In the genomic region with DNA sequence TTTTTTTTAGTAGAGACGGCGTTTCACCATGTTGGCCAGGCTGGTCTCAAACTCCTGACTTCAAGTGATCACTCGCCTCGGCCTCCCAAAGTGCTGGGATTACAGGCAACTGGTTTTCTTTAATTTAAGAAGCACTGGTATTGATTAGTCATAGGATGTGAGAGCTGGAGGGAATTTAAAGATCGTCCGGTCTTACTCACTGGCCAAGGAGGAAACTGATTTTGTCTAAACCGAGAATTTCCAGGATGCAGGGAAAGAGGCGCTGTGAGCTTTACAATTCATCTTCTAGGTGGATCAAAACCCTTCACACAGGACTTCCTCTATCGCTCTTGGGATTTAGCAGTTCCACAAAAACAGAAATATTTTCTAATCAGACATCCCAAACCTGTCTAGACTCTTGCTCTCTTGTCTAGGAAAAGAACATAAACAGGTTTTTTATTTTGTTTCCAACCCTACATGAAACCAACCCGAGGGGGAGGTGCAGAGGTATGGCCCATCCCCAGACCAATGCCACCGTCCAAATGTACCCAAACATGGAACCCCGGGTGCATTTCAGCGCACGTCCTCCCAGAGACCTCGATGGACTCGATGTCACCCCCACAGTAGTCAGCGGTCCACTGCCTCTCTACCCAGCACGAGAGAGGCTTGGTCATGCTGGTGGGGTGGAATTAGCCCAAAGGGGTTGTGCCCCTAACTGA, we compare ENCODE assay signal across 2 cellular contexts.
TF ChIP-seq lines count a peak whose summit lies in the region.

No MANE protein-coding gene starts in this region.

TF ChIP-seq in GM23338, 12 proteins besides CTCF, POLR2A, EP300 and RAD21 (continues in another document):
- no peak for TF ChIP-seq ZNF114 (CRISPR knock-in tag; IDR thresholded peaks at IDR 0.05)
- no peak for TF ChIP-seq STAT1 (IDR thresholded peaks at IDR 0.05; ENCODE audit: unreplicated experiment)
- TF ChIP-seq EZH2phosphoT487 (IDR thresholded peaks at IDR 0.05; ENCODE audit: unreplicated experiment) = no peak
- TF ChIP-seq, protein P1, sequence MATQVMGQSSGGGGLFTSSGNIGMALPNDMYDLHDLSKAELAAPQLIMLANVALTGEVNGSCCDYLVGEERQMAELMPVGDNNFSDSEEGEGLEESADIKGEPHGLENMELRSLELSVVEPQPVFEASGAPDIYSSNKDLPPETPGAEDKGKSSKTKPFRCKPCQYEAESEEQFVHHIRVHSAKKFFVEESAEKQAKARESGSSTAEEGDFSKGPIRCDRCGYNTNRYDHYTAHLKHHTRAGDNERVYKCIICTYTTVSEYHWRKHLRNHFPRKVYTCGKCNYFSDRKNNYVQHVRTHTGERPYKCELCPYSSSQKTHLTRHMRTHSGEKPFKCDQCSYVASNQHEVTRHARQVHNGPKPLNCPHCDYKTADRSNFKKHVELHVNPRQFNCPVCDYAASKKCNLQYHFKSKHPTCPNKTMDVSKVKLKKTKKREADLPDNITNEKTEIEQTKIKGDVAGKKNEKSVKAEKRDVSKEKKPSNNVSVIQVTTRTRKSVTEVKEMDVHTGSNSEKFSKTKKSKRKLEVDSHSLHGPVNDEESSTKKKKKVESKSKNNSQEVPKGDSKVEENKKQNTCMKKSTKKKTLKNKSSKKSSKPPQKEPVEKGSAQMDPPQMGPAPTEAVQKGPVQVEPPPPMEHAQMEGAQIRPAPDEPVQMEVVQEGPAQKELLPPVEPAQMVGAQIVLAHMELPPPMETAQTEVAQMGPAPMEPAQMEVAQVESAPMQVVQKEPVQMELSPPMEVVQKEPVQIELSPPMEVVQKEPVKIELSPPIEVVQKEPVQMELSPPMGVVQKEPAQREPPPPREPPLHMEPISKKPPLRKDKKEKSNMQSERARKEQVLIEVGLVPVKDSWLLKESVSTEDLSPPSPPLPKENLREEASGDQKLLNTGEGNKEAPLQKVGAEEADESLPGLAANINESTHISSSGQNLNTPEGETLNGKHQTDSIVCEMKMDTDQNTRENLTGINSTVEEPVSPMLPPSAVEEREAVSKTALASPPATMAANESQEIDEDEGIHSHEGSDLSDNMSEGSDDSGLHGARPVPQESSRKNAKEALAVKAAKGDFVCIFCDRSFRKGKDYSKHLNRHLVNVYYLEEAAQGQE (IDR thresholded peaks at IDR 0.05; ENCODE audit: unreplicated experiment) = no peak
- TF ChIP-seq ZNF331 (CRISPR knock-in tag; IDR thresholded peaks at IDR 0.05; ENCODE audit: low read depth) = no peak
- TF ChIP-seq, protein P2, sequence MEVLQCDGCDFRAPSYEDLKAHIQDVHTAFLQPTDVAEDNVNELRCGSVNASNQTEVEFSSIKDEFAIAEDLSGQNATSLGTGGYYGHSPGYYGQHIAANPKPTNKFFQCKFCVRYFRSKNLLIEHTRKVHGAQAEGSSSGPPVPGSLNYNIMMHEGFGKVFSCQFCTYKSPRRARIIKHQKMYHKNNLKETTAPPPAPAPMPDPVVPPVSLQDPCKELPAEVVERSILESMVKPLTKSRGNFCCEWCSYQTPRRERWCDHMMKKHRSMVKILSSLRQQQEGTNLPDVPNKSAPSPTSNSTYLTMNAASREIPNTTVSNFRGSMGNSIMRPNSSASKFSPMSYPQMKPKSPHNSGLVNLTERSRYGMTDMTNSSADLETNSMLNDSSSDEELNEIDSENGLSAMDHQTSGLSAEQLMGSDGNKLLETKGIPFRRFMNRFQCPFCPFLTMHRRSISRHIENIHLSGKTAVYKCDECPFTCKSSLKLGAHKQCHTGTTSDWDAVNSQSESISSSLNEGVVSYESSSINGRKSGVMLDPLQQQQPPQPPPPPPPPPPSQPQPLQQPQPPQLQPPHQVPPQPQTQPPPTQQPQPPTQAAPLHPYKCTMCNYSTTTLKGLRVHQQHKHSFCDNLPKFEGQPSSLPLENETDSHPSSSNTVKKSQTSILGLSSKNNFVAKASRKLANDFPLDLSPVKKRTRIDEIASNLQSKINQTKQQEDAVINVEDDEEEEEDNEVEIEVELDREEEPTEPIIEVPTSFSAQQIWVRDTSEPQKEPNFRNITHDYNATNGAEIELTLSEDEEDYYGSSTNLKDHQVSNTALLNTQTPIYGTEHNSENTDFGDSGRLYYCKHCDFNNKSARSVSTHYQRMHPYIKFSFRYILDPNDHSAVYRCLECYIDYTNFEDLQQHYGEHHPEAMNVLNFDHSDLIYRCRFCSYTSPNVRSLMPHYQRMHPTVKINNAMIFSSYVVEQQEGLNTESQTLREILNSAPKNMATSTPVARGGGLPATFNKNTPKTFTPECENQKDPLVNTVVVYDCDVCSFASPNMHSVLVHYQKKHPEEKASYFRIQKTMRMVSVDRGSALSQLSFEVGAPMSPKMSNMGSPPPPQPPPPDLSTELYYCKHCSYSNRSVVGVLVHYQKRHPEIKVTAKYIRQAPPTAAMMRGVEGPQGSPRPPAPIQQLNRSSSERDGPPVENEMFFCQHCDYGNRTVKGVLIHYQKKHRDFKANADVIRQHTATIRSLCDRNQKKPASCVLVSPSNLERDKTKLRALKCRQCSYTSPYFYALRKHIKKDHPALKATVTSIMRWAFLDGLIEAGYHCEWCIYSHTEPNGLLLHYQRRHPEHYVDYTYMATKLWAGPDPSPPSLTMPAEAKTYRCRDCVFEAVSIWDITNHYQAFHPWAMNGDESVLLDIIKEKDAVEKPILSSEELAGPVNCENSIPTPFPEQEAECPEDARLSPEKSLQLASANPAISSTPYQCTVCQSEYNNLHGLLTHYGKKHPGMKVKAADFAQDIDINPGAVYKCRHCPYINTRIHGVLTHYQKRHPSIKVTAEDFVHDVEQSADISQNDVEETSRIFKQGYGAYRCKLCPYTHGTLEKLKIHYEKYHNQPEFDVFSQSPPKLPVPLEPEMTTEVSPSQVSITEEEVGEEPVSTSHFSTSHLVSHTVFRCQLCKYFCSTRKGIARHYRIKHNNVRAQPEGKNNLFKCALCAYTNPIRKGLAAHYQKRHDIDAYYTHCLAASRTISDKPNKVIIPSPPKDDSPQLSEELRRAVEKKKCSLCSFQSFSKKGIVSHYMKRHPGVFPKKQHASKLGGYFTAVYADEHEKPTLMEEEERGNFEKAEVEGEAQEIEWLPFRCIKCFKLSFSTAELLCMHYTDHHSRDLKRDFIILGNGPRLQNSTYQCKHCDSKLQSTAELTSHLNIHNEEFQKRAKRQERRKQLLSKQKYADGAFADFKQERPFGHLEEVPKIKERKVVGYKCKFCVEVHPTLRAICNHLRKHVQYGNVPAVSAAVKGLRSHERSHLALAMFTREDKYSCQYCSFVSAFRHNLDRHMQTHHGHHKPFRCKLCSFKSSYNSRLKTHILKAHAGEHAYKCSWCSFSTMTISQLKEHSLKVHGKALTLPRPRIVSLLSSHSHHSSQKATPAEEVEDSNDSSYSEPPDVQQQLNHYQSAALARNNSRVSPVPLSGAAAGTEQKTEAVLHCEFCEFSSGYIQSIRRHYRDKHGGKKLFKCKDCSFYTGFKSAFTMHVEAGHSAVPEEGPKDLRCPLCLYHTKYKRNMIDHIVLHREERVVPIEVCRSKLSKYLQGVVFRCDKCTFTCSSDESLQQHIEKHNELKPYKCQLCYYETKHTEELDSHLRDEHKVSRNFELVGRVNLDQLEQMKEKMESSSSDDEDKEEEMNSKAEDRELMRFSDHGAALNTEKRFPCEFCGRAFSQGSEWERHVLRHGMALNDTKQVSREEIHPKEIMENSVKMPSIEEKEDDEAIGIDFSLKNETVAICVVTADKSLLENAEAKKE (CRISPR knock-in tag; IDR thresholded peaks at IDR 0.05) = no peak
- TF ChIP-seq POLR2AphosphoS5 (IDR thresholded peaks at IDR 0.05; ENCODE audit: low read depth) = no peak
- TF ChIP-seq CREB1 (CRISPR knock-in tag; IDR thresholded peaks at IDR 0.05; ENCODE audit: low read depth) = no peak
- TF ChIP-seq EZH2 (IDR thresholded peaks at IDR 0.05; ENCODE audit: low read depth, unreplicated experiment) = no peak

TF ChIP-seq in GM12891, 5 proteins besides CTCF, POLR2A, EP300 and RAD21:
- TF ChIP-seq POU2F2 (IDR thresholded peaks at IDR 0.05; ENCODE audit: low read depth, low read length) = no peak
- no peak for TF ChIP-seq PAX5 (IDR thresholded peaks at IDR 0.05; ENCODE audit: insufficient read depth, low read length, severe bottlenecking)
- no peak for TF ChIP-seq POLR2AphosphoS5 (IDR thresholded peaks at IDR 0.05; ENCODE audit: low read depth, low read length)
- TF ChIP-seq SPI1 (IDR thresholded peaks at IDR 0.05; ENCODE audit: low read depth, low read length) = no peak
- TF ChIP-seq TAF1 (IDR thresholded peaks at IDR 0.05; ENCODE audit: low read depth, low read length) = no peak
